8 cellular contexts compared by ENCODE assay signal in genomic region chr11:64341851-64342791, GRCh38. TPM values are rescaled to one million over a fixed set of nuclear protein-coding genes. Genes with fewer than 3 reads are reported as not detected.
DNase-seq lines count a peak whose midpoint lies in the region; ATAC-seq, FAIRE-seq and TF ChIP-seq lines count a peak whose summit lies in the region.

No MANE protein-coding gene starts in this region.

- CTCF ChIA-PET in endothelial cell of umbilical vein (lab: Charles Lee), result interaction anchor here (0.6 to 7.0 kb wide), 16 partner anchors 8 to 1947 kb away, joined by 3 to 107 read pairs (median 4); partner anchors contain the start of genes CATSPERZ, PRDX5, RPS6KA4 and TRMT112

- H3K4me3 ChIP-seq in endothelial cell of umbilical vein (replicated peaks in 1 of 3; ENCODE audit: insufficient read depth in 1 of 3, low read depth in 1 of 3, low read length in 3 of 3), result peak overlapping the region in 1 of 3 experiments; percentile 16

- peaks cover 13% of the 10 kb centered on the region for H3K4me1 Mint-ChIP-seq in mesothelial cell of epicardium

- peak overlapping the region; percentile 96 for H2AFZ ChIP-seq in endothelial cell of umbilical vein (ENCODE audit: low read depth, low read length)

- POLR2A ChIA-PET in endothelial cell of umbilical vein (lab: Charles Lee), result interaction anchor here (0.5 to 1.0 kb wide), 4 partner anchors 11 to 153 kb away, joined by 3 to 5 read pairs (median 4); partner anchors contain the start of genes PRDX5 and TRMT112

- no peaks in the 10 kb centered on the region for H3K79me2 ChIP-seq in endothelial cell of umbilical vein (ENCODE audit: control insufficient read depth, insufficient read depth, low read length)

- H3K36me3 ChIP-seq in endothelial cell of umbilical vein (ENCODE audit: control insufficient read depth in 2 of 2, extremely low read depth in 1 of 2, insufficient read depth in 2 of 2, low read length in 2 of 2), result no peaks in the 10 kb centered on the region

- dilution Hi-C loops in endothelial cell of umbilical vein (cut with MboI; ENCODE audit: extremely low pct_ligation_motif_present, low sequenced_read_pairs), result no loop called here

- intact Hi-C loops in endothelial cell of umbilical vein (cut with micrococcal nuclease), result no loop called here

- no peak for FAIRE-seq in endothelial cell of umbilical vein (lab: Jason Lieb, UNC)

- no peaks in the 10 kb centered on the region for H3K9me3 ChIP-seq in endothelial cell of umbilical vein (replicated peaks; ENCODE audit: control insufficient read depth, insufficient read depth, low read length)

- no peaks in the 10 kb centered on the region for H3K36me3 Mint-ChIP-seq in mesothelial cell of epicardium

- H4K20me1 ChIP-seq in endothelial cell of umbilical vein (replicated peaks; ENCODE audit: control insufficient read depth, extremely low read depth, insufficient read depth, low read length), result no peaks in the 10 kb centered on the region

- peak overlapping the region; percentile 48 for H3K4me2 ChIP-seq in endothelial cell of umbilical vein (ENCODE audit: insufficient read depth, low read length)

- peak overlapping the region; percentile 44 for H3K4me3 Mint-ChIP-seq in mesothelial cell of epicardium

- no peaks in the 10 kb centered on the region for H3K9me3 Mint-ChIP-seq in mesothelial cell of epicardium

- no peaks in the 10 kb centered on the region for H3K9me1 ChIP-seq in endothelial cell of umbilical vein (replicated peaks; ENCODE audit: control insufficient read depth, extremely low read depth, insufficient read depth, low read length)

- H3K27me3 ChIP-seq in endothelial cell of umbilical vein (ENCODE audit: control insufficient read depth in 2 of 2, insufficient read depth in 2 of 2, low read length in 2 of 2), result no peaks in the 10 kb centered on the region

- DNase-seq in EH (ENCODE audit: low read depth) (peak; percentile 89), NOMO-1 treated with dmso at 0.1 percent for 144 hours (lab: John Stamatoyannopoulos, UW; ENCODE audit: unreplicated experiment) (peak; percentile 91), endothelial cell of umbilical vein (ENCODE audit: low read depth, low spot score) (peak; percentile 87), mesothelial cell of epicardium (ENCODE audit: low spot score in 2 of 2, unreplicated experiment in 2 of 2) (peak; percentile 79 to 90)
- peak; percentile 89 for DNase-seq in activated CD8-positive, alpha-beta memory T cell treated with anti-CD3 and anti-CD28 coated beads, Interleukin-2, amount 50 U/mL, for 4 hours
- peak; percentile 65 to 74 for DNase-seq in stimulated activated CD8-positive, alpha-beta memory T cell treated with anti-CD3 and anti-CD28 coated beads, Interleukin-15, amount 100 ng/mL, for 4 hours (ENCODE audit: low read depth in 2 of 2)

- BruUV-seq in endothelial cell of umbilical vein (replicated peaks; lab: Mats Ljungman, UMichigan), result no TSS peak

- peaks cover 3% of the 10 kb centered on the region for H3K27me3 Mint-ChIP-seq in mesothelial cell of epicardium (ENCODE audit: low read depth)

- TF ChIP-seq CTCF in endothelial cell of umbilical vein (IDR thresholded peaks at IDR 0.05; ENCODE audit: extremely low read depth in 1 of 2, insufficient read depth in 1 of 2, low read depth in 1 of 2, low read length in 2 of 2) (peak; percentile 34 to 62), mesothelial cell of epicardium (IDR thresholded peaks at IDR 0.05; ENCODE audit: unreplicated experiment) (no peak)

- H3K4me1 ChIP-seq in endothelial cell of umbilical vein (ENCODE audit: control insufficient read depth, extremely low read depth, insufficient read depth, low read length), result no peaks in the 10 kb centered on the region

- peak overlapping the region; percentile 28 for H3K9ac ChIP-seq in endothelial cell of umbilical vein (replicated peaks; ENCODE audit: extremely low read depth, insufficient read depth, low read length)

- no peak overlapping the region for H3K27ac ChIP-seq in endothelial cell of umbilical vein (ENCODE audit: insufficient read depth, low read depth, low read length)

- peak overlapping the region; percentile 56 for H3K27ac Mint-ChIP-seq in mesothelial cell of epicardium

- no peak for TF ChIP-seq POLR2A in endothelial cell of umbilical vein (IDR thresholded peaks at IDR 0.05; ENCODE audit: low read depth, low read length)

- peak; percentile 56 for ATAC-seq in HG03432 (IDR thresholded peaks at IDR 0.05; ENCODE audit: unreplicated experiment)
- ATAC-seq in GM21526 (IDR thresholded peaks at IDR 0.05; ENCODE audit: low FRiP score, unreplicated experiment), result no peak

TF ChIP-seq in endothelial cell of umbilical vein, 7 proteins besides CTCF, POLR2A, EP300 and RAD21:
- TF ChIP-seq POLR2AphosphoS5 (IDR thresholded peaks at IDR 0.05; ENCODE audit: insufficient read depth, low read depth, low read length) (peak; percentile 31), EZH2 (IDR thresholded peaks at IDR 0.05; ENCODE audit: borderline replicate concordance, low read depth, low read length, severe bottlenecking) (no peak)
TF ChIP-seq in endothelial cell of umbilical vein: peak in this region for 1.

RNA-seq across cellular contexts. Expression of gene CCDC88B, which starts 2.1 kb away (rescaled TPM):
- total RNA-seq in endothelial cell of umbilical vein, result 1.8 TPM in 2 replicates
- 2.7 and 3.7 TPM in 2 replicates for polyA plus RNA-seq in endothelial cell of umbilical vein
- 2.0 and 2.8 TPM in 2 replicates for polyA plus RNA-seq in endothelial cell of umbilical vein (2011; cell fraction: cytosol; rRNA removed)
- polyA plus RNA-seq in endothelial cell of umbilical vein (2011; cell fraction: nucleus; rRNA removed), result 1.1 and 2.2 TPM in 2 replicates
- 2.4 and 4.3 TPM in 2 replicates for polyA plus RNA-seq in endothelial cell of umbilical vein (2012)
- 0.23 and 0.73 TPM in 2 replicates for polyA minus RNA-seq in endothelial cell of umbilical vein
- polyA minus RNA-seq in endothelial cell of umbilical vein (2011; cell fraction: cytosol; rRNA and poly(A)+ RNA removed), result 5.1 TPM
- 0.29 and 0.77 TPM in 2 replicates for polyA minus RNA-seq in endothelial cell of umbilical vein (2011; cell fraction: nucleus; rRNA and poly(A)+ RNA removed)
- total RNA-seq in mesothelial cell of epicardium, result 10.1 to 12.0 TPM (median 11.5 TPM) in 3 replicates

RNA-seq across cellular contexts. Expression of gene RPS6KA4, which starts 16.8 kb away (rescaled TPM):
- total RNA-seq in endothelial cell of umbilical vein (41.8 and 44.1 TPM in 2 replicates), mesothelial cell of epicardium (27.6 to 30.1 TPM (median 30.1 TPM) in 3 replicates)
- polyA plus RNA-seq in endothelial cell of umbilical vein, result 26.5 and 29.2 TPM in 2 replicates
- polyA plus RNA-seq in endothelial cell of umbilical vein (2011; cell fraction: cytosol; rRNA removed), result 25.3 and 28.6 TPM in 2 replicates
- polyA plus RNA-seq in endothelial cell of umbilical vein (2011; cell fraction: nucleus; rRNA removed), result 51.5 and 52.7 TPM in 2 replicates
- 36.1 and 42.9 TPM in 2 replicates for polyA plus RNA-seq in endothelial cell of umbilical vein (2012)
- polyA minus RNA-seq in endothelial cell of umbilical vein, result 27.8 and 28.5 TPM in 2 replicates
- polyA minus RNA-seq in endothelial cell of umbilical vein (2011; cell fraction: cytosol; rRNA and poly(A)+ RNA removed), result 44.0 TPM
- 16.1 and 23.9 TPM in 2 replicates for polyA minus RNA-seq in endothelial cell of umbilical vein (2011; cell fraction: nucleus; rRNA and poly(A)+ RNA removed)

RNA-seq across cellular contexts. Expression of gene PRDX5, which starts 24.2 kb away (rescaled TPM):
- total RNA-seq in endothelial cell of umbilical vein, result 199 and 202 TPM in 2 replicates
- polyA plus RNA-seq in endothelial cell of umbilical vein, result 647 and 709 TPM in 2 replicates
- polyA plus RNA-seq in endothelial cell of umbilical vein (2011; cell fraction: cytosol; rRNA removed), result 461 and 466 TPM in 2 replicates
- polyA plus RNA-seq in endothelial cell of umbilical vein (2011; cell fraction: nucleus; rRNA removed), result 139 and 150 TPM in 2 replicates
- 296 and 368 TPM in 2 replicates for polyA plus RNA-seq in endothelial cell of umbilical vein (2012)
- 140 and 151 TPM in 2 replicates for polyA minus RNA-seq in endothelial cell of umbilical vein
- 201 TPM for polyA minus RNA-seq in endothelial cell of umbilical vein (2011; cell fraction: cytosol; rRNA and poly(A)+ RNA removed)
- polyA minus RNA-seq in endothelial cell of umbilical vein (2011; cell fraction: nucleus; rRNA and poly(A)+ RNA removed), result 13.9 and 15.3 TPM in 2 replicates
- 134 to 139 TPM (median 139 TPM) in 3 replicates for total RNA-seq in mesothelial cell of epicardium

RNA-seq across cellular contexts. Expression of gene TRMT112, which starts 24.8 kb away (rescaled TPM):
- 187 and 195 TPM in 2 replicates for total RNA-seq in endothelial cell of umbilical vein
- polyA plus RNA-seq in endothelial cell of umbilical vein, result 396 and 575 TPM in 2 replicates
- polyA plus RNA-seq in endothelial cell of umbilical vein (2011; cell fraction: cytosol; rRNA removed), result 303 and 337 TPM in 2 replicates
- polyA plus RNA-seq in endothelial cell of umbilical vein (2011; cell fraction: nucleus; rRNA removed), result 125 and 141 TPM in 2 replicates
- 274 and 288 TPM in 2 replicates for polyA plus RNA-seq in endothelial cell of umbilical vein (2012)
- 69.7 and 76.8 TPM in 2 replicates for polyA minus RNA-seq in endothelial cell of umbilical vein
- polyA minus RNA-seq in endothelial cell of umbilical vein (2011; cell fraction: cytosol; rRNA and poly(A)+ RNA removed), result 147 TPM
- 14.4 and 23.9 TPM in 2 replicates for polyA minus RNA-seq in endothelial cell of umbilical vein (2011; cell fraction: nucleus; rRNA and poly(A)+ RNA removed)
- total RNA-seq in mesothelial cell of epicardium, result 178 to 201 TPM (median 184 TPM) in 3 replicates

RNA-seq across cellular contexts. Expression of gene ESRRA, which starts 36.8 kb away (rescaled TPM):
- total RNA-seq in endothelial cell of umbilical vein (37.4 and 38.0 TPM in 2 replicates), mesothelial cell of epicardium (23.2 to 26.6 TPM (median 26.4 TPM) in 3 replicates)
- polyA plus RNA-seq in endothelial cell of umbilical vein, result 17.2 and 18.8 TPM in 2 replicates
- 13.8 and 18.9 TPM in 2 replicates for polyA plus RNA-seq in endothelial cell of umbilical vein (2011; cell fraction: cytosol; rRNA removed)
- polyA plus RNA-seq in endothelial cell of umbilical vein (2011; cell fraction: nucleus; rRNA removed), result 19.8 and 22.3 TPM in 2 replicates
- 15.0 and 26.5 TPM in 2 replicates for polyA plus RNA-seq in endothelial cell of umbilical vein (2012)
- 10.6 and 13.0 TPM in 2 replicates for polyA minus RNA-seq in endothelial cell of umbilical vein
- 45.9 TPM for polyA minus RNA-seq in endothelial cell of umbilical vein (2011; cell fraction: cytosol; rRNA and poly(A)+ RNA removed)
- 4.0 and 10.0 TPM in 2 replicates for polyA minus RNA-seq in endothelial cell of umbilical vein (2011; cell fraction: nucleus; rRNA and poly(A)+ RNA removed)
